10 cellular contexts compared by ENCODE assay signal in the genomic region with DNA sequence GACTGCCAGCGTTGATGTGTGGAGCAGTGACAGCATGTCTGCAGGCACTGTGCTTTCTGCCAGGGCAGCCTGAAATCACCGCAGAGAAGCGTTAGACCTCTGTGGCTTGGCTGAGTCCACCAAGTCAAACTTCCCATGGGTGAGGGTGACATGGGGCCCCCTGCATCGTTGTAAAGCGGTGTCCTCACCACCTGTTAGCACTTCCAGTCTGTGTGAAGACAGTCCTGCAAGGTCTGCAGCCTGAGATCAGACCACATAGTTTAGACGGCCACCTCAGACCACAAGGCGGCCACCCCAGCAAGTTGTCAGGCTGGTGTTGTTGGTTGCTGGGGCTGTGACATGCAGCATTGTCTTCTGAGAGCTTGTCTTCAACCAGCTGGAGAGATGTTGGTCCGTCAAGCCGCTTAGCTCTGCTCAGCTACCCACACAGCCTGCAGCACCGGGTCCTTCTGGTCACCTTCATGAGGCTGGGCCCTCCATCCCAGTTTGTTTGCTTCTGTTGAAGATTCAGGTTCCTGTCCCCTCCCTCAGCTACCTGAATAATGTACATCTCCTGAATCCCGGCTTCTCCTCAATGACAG.
DNase-seq lines count a peak whose midpoint lies in the region; ATAC-seq and TF ChIP-seq lines count a peak whose summit lies in the region.
"Had no signal": no experiment of that assay in that cellular context is flagged by ENCODE, and none has a peak within 500 bp of the region (broad histone marks: within the 10 kb centered on the region; RNA-seq: fewer than 3 reads in every experiment).

No MANE protein-coding gene starts in this region.

- ATAC-seq in CD8-positive, alpha-beta T cell: peak; percentile 45
- ATAC-seq in HG02870 (IDR thresholded peaks at IDR 0.05; ENCODE audit: unreplicated experiment) (peak; percentile 50), natural killer cell (peak; percentile 62 to 86 (median 84))

- peak in 3 of 7 experiments; percentile 24 to 54 (median 52) for DNase-seq in CD8-positive, alpha-beta T cell
- DNase-seq in activated CD4-positive, alpha-beta memory T cell treated with anti-CD3 and anti-CD28 coated beads for 36 hours: no peak
- peak; percentile 85 for DNase-seq in natural killer cell
- no peak for DNase-seq in NCI-H345 (lab: John Stamatoyannopoulos, UW)
- DNase-seq in dermis blood vessel endothelial cell: no peak
- no peak for DNase-seq in esophagus muscularis mucosa (ENCODE audit: extremely low spot score)
- no peak for DNase-seq in ACHN
- DNase-seq: NCI-H2081 treated with DMSO at 0.1 percent for 48 hours had no signal

- H3K4me1 Mint-ChIP-seq in CD8-positive, alpha-beta T cell (ENCODE audit: low read depth): peaks cover 54% of the 10 kb centered on the region
- H3K4me1 Mint-ChIP-seq in activated CD4-positive, alpha-beta memory T cell treated with anti-CD3 and anti-CD28 coated beads for 36 hours (ENCODE audit: low read depth): peaks cover 25% of the 10 kb centered on the region
- H3K4me1 Mint-ChIP-seq in natural killer cell: peaks cover 90 to 91% of the 10 kb centered on the region in 2 donors

- in situ Hi-C loops in ACHN (cut with HindIII; ENCODE audit: low pct_ligation_motif_present, low pct_unique_long_range_greater_than_20kb, low sequenced_read_pairs): no loop called here

- no peak for TF ChIP-seq CTCF in CD8-positive, alpha-beta T cell (IDR thresholded peaks at IDR 0.05)
- TF ChIP-seq CTCF in natural killer cell (IDR thresholded peaks at IDR 0.05) (no peak), esophagus muscularis mucosa (IDR thresholded peaks at IDR 0.05) (no peak)

- TF ChIP-seq EP300 in esophagus muscularis mucosa (IDR thresholded peaks at IDR 0.05): no peak

- H3K4me1 ChIP-seq in CD8-positive, alpha-beta T cell (ENCODE audit: insufficient read depth, low read length): peaks cover 37% of the 10 kb centered on the region
- H3K4me1 ChIP-seq in esophagus muscularis mucosa: peaks cover 0 to 11% (median 7%) of the 10 kb centered on the region in 4 donors

- H3K4me3 ChIP-seq in CD8-positive, alpha-beta T cell (ENCODE audit: low read depth, low read length): peak overlapping the region; percentile 30
- H3K4me3 ChIP-seq in esophagus muscularis mucosa: no peak overlapping the region
- H3K4me3 ChIP-seq: coronary artery had no signal

- POLR2A ChIA-PET in CD8-positive, alpha-beta T cell (lab: Charles Lee): interaction anchor here (0.6 to 1.6 kb wide), 9 partner anchors 9 to 102 kb away, joined by 3 to 4 read pairs (median 3); no protein-coding TSS in a partner anchor
- POLR2A ChIA-PET in activated CD4-positive, alpha-beta memory T cell treated with anti-CD3 and anti-CD28 coated beads for 36 hours (lab: Charles Lee): no interaction called here

- no peak for TF ChIP-seq POLR2A in esophagus muscularis mucosa (IDR thresholded peaks at IDR 0.05; ENCODE audit: low read depth)

- H3K27ac ChIP-seq in CD8-positive, alpha-beta T cell (ENCODE audit: low read depth, low read length): peak overlapping the region; percentile 40
- H3K27ac ChIP-seq in esophagus muscularis mucosa (replicated peaks in 1 of 4): no peak overlapping the region
- H3K27ac ChIP-seq: coronary artery had no signal

- H3K27ac Mint-ChIP-seq in CD8-positive, alpha-beta T cell: peak overlapping the region; percentile 91
- no peak overlapping the region for H3K27ac Mint-ChIP-seq in activated CD4-positive, alpha-beta memory T cell treated with anti-CD3 and anti-CD28 coated beads for 36 hours
- peak overlapping the region; percentile 95 to 99 for H3K27ac Mint-ChIP-seq in natural killer cell

- H3K9me3 ChIP-seq in CD8-positive, alpha-beta T cell (ENCODE audit: low read length): no peaks in the 10 kb centered on the region
- no peaks in the 10 kb centered on the region for H3K9me3 ChIP-seq in esophagus muscularis mucosa

- H3K36me3 ChIP-seq in CD8-positive, alpha-beta T cell (ENCODE audit: insufficient read depth, low read length): no peaks in the 10 kb centered on the region
- H3K36me3 ChIP-seq in esophagus muscularis mucosa: no peaks in the 10 kb centered on the region

- peak overlapping the region; percentile 78 for H3K4me3 Mint-ChIP-seq in CD8-positive, alpha-beta T cell
- peak overlapping the region; percentile 38 for H3K4me3 Mint-ChIP-seq in activated CD4-positive, alpha-beta memory T cell treated with anti-CD3 and anti-CD28 coated beads for 36 hours
- peak overlapping the region; percentile 97 for H3K4me3 Mint-ChIP-seq in natural killer cell

- no peaks in the 10 kb centered on the region for H3K27me3 Mint-ChIP-seq in CD8-positive, alpha-beta T cell (ENCODE audit: low read depth)
- no peaks in the 10 kb centered on the region for H3K27me3 Mint-ChIP-seq in activated CD4-positive, alpha-beta memory T cell treated with anti-CD3 and anti-CD28 coated beads for 36 hours
- no peaks in the 10 kb centered on the region for H3K27me3 Mint-ChIP-seq in natural killer cell (ENCODE audit: low read depth in 2 of 2)

- intact Hi-C loops in CD8-positive, alpha-beta T cell (cut with DNase I, micrococcal nuclease): loop anchor here (1.0 to 5.0 kb wide), 4 partner anchors 17 to 102 kb away; no protein-coding TSS in a partner anchor
- intact Hi-C loops in activated CD4-positive, alpha-beta memory T cell treated with anti-CD3 and anti-CD28 coated beads for 36 hours (cut with micrococcal nuclease): loop anchor here (5.0 kb wide), 1 partner anchor 50 kb away; no protein-coding TSS in a partner anchor
- intact Hi-C loops in natural killer cell (cut with micrococcal nuclease): loop anchor here (1.0 to 2.0 kb wide), 6 partner anchors 8 to 100 kb away; no protein-coding TSS in a partner anchor
- intact Hi-C loops in esophagus muscularis mucosa (cut with DNase I): no loop called here

- H3K27me3 ChIP-seq in CD8-positive, alpha-beta T cell (ENCODE audit: insufficient read depth, low read length): no peaks in the 10 kb centered on the region
- no peaks in the 10 kb centered on the region for H3K27me3 ChIP-seq in esophagus muscularis mucosa

- H3K9me3 Mint-ChIP-seq in CD8-positive, alpha-beta T cell: no peaks in the 10 kb centered on the region
- no peaks in the 10 kb centered on the region for H3K9me3 Mint-ChIP-seq in activated CD4-positive, alpha-beta memory T cell treated with anti-CD3 and anti-CD28 coated beads for 36 hours
- no peaks in the 10 kb centered on the region for H3K9me3 Mint-ChIP-seq in natural killer cell

- CTCF ChIA-PET in CD8-positive, alpha-beta T cell (lab: Charles Lee): interaction anchor here (0.6 to 10.3 kb wide), 14 partner anchors 9 to 211 kb away, joined by 3 to 88 read pairs (median 4); no protein-coding TSS in a partner anchor
- CTCF ChIA-PET in activated CD4-positive, alpha-beta memory T cell treated with anti-CD3 and anti-CD28 coated beads for 36 hours (lab: Charles Lee): interaction anchor here (0.8 to 9.9 kb wide), 7 partner anchors 13 to 101 kb away, joined by 3 to 72 read pairs (median 8); no protein-coding TSS in a partner anchor

- no peaks in the 10 kb centered on the region for H3K36me3 Mint-ChIP-seq in CD8-positive, alpha-beta T cell
- no peaks in the 10 kb centered on the region for H3K36me3 Mint-ChIP-seq in activated CD4-positive, alpha-beta memory T cell treated with anti-CD3 and anti-CD28 coated beads for 36 hours
- H3K36me3 Mint-ChIP-seq in natural killer cell: no peaks in the 10 kb centered on the region

- 82% methylated on average over 11 of the region's 11 CpGs for WGBS in esophagus muscularis mucosa

Comparison
In these comparisons a context has a peak if more than half of its experiments do, and no peak if none do; other contexts are left out.
1. H3K4me3 Mint-ChIP-seq: peak in every context shown above with its lines; median percentile 97 in natural killer cell; 78 in CD8-positive, alpha-beta T cell; 38 in activated CD4-positive, alpha-beta memory T cell treated with anti-CD3 and anti-CD28 coated beads for 36 hours.